In the genomic region with DNA sequence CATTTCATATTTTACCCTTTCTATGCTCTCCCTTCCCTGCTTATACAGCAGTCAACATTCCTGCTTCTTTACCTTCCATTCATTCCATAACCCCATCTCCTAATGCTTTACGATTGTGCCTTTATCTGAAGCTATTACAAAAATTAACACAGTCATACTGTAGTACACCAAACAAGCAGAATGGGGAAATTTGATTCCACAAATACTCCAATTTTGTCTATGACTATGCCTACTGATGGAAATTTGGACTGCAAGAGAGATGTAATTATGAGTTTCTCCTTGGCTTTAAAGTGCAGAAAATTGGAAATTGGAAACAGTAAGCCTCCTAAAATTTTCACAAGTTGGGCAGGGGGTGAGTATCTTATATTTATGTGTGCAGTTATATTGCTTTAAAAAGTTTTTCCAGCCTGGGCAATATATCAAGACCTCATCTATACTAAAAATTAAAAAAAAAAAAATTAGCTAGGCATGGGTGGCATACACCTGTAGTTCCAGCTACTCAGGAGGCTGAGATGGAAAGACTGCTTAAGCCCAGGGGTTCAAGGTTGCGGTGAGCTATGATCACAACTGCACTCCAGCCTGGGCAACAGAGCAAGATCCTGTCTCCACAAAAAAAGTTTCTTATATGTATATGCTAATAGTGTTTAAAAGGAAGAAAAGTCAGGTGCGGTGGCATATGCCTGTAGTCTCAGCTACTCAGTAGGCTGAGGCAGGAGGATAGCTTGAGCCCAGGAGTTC, we compare ENCODE assay signal across 19 cellular contexts. TPM values are rescaled to one million over a fixed set of nuclear protein-coding genes. Genes with fewer than 3 reads are reported as not detected.
DNase-seq lines count a peak whose midpoint lies in the region; ATAC-seq and TF ChIP-seq lines count a peak whose summit lies in the region.
"Had no signal": no experiment of that assay in that cellular context is flagged by ENCODE, and none has a peak within 500 bp of the region (broad histone marks: within the 10 kb centered on the region; RNA-seq: fewer than 3 reads in every experiment).

No MANE protein-coding gene starts in this region.

- no peaks in the 10 kb centered on the region for H3K27me3 Mint-ChIP-seq in activated T-cell treated with anti-CD3 and anti-CD28 coated beads, Interleukin-2, amount 50 U/mL, for 72 hours (ENCODE audit: low read depth)
- H3K27me3 Mint-ChIP-seq: activated naive CD4-positive, alpha-beta T cell treated with anti-CD3 and anti-CD28 coated beads, Interleukin-2, amount 10 ng/mL, durations not matched to agents 7 days and 5 days had no signal

- 56 to 63% methylated on average over 3 of the region's 3 CpGs for WGBS in testis, 2 donors

- intact Hi-C loops in testis (cut with DNase I; ENCODE audit: low total_unique reads): no loop called here

- TF ChIP-seq POLR2A in testis (IDR thresholded peaks at IDR 0.05): no peak

- H3K36me3 Mint-ChIP-seq in activated T-cell treated with anti-CD3 and anti-CD28 coated beads, Interleukin-2, amount 50 U/mL, for 72 hours (ENCODE audit: insufficient read depth in 2 of 2): peaks cover 2 to 5% of the 10 kb centered on the region in 2 donors

- ATAC-seq in activated T-cell treated with anti-CD3 and anti-CD28 coated beads, Interleukin-2, amount 50 U/mL, for 72 hours (replicated peaks in 1 of 2): no peak
- ATAC-seq in GM21576 (IDR thresholded peaks at IDR 0.05; ENCODE audit: unreplicated experiment): no peak
- ATAC-seq in GM21619 (IDR thresholded peaks at IDR 0.05; ENCODE audit: unreplicated experiment): no peak

- peaks cover 49% of the 10 kb centered on the region for H3K4me1 Mint-ChIP-seq in activated T-cell treated with anti-CD3 and anti-CD28 coated beads, Interleukin-2, amount 50 U/mL, for 72 hours (ENCODE audit: low read depth)

- no peaks in the 10 kb centered on the region for H3K27me3 ChIP-seq in testis
- H3K27me3 ChIP-seq: SJCRH30, upper lobe of left lung had no signal

- H3K27ac ChIP-seq in testis (peak overlapping the region in 1 of 2 donors; percentile 99), substantia nigra (ENCODE audit: low read depth, low read length, poor library complexity, severe bottlenecking) (no peak overlapping the region)
- H3K27ac ChIP-seq: SJCRH30 had no signal

- no peaks in the 10 kb centered on the region for H3K36me3 ChIP-seq in testis (ENCODE audit: low read depth, missing control alignments)

- H3K4me1 ChIP-seq in testis: peaks cover 23% of the 10 kb centered on the region
- H3K4me1 ChIP-seq: SJCRH30 had no signal

- H3K27ac Mint-ChIP-seq in activated T-cell treated with anti-CD3 and anti-CD28 coated beads, Interleukin-2, amount 50 U/mL, for 72 hours: peak overlapping the region; percentile 26
- H3K27ac Mint-ChIP-seq: activated naive CD4-positive, alpha-beta T cell treated with anti-CD3 and anti-CD28 coated beads, Interleukin-2, amount 10 ng/mL, durations not matched to agents 7 days and 5 days had no signal

- H3K9me3 Mint-ChIP-seq in activated T-cell treated with anti-CD3 and anti-CD28 coated beads, Interleukin-2, amount 50 U/mL, for 72 hours: no peaks in the 10 kb centered on the region
- H3K9me3 Mint-ChIP-seq: activated naive CD4-positive, alpha-beta T cell treated with anti-CD3 and anti-CD28 coated beads, Interleukin-2, amount 10 ng/mL, durations not matched to agents 7 days and 5 days had no signal

- peak overlapping the region in 1 of 2 donors; percentile 39 for H3K4me3 Mint-ChIP-seq in activated T-cell treated with anti-CD3 and anti-CD28 coated beads, Interleukin-2, amount 50 U/mL, for 72 hours

- DNase-seq in activated T-cell treated with anti-CD3 and anti-CD28 coated beads, Interleukin-2, amount 50 U/mL, for 72 hours: no peak
- no peak for DNase-seq in activated T-cell treated with anti-CD3 and anti-CD28 coated beads for 4 hours
- no peak for DNase-seq in fibroblast of the aortic adventitia (ENCODE audit: low read depth)
- no peak for DNase-seq in testis
- no peak for DNase-seq in substantia nigra (lab: John Stamatoyannopoulos, UW)
- DNase-seq: ACHN; activated naive CD4-positive, alpha-beta T cell treated with anti-CD3 and anti-CD28 coated beads, Interleukin-2, amount 10 ng/mL, durations not matched to agents 7 days and 5 days; cerebellar nuclear complex; hippocampal formation; MV-4-11; NCI-H2171 treated with DMSO at 0.1 percent for 48 hours; retina; SJCRH30; stimulated activated CD4-positive, alpha-beta T cell treated with anti-CD3 and anti-CD28 coated beads, Interleukin-2, amount 100 ng/mL, for 24 hours; stimulated activated CD8-positive, alpha-beta memory T cell treated with anti-CD3 and anti-CD28 coated beads, Interleukin-4, amount 100 ng/mL, for 48 hours; upper lobe of left lung had no signal

- H3K4me3 ChIP-seq in WI38 (ENCODE audit: low read depth, low read length): peak overlapping the region; percentile 100
- H3K4me3 ChIP-seq in fibroblast of the aortic adventitia (ENCODE audit: low read depth, low read length): peak overlapping the region; percentile 26
- peak overlapping the region; percentile 87 to 99 for H3K4me3 ChIP-seq in testis

- H3K9me3 ChIP-seq in testis: no peaks in the 10 kb centered on the region
- H3K9me3 ChIP-seq: SJCRH30, upper lobe of left lung had no signal

- no peak for TF ChIP-seq CTCF in WI38 (IDR thresholded peaks at IDR 0.05; ENCODE audit: low read depth, low read length)
- TF ChIP-seq CTCF in fibroblast of the aortic adventitia (IDR thresholded peaks at IDR 0.05; ENCODE audit: insufficient read depth, low read length): no peak
- TF ChIP-seq CTCF in testis (IDR thresholded peaks at IDR 0.05): no peak

RNA-seq across cellular contexts. Expression of gene APPBP2, which starts 3.0 kb away (rescaled TPM):
- total RNA-seq in activated T-cell treated with anti-CD3 and anti-CD28 coated beads, Interleukin-2, amount 50 U/mL, for 72 hours: 10 to 100 TPM; 29.4 to 29.6 TPM
- total RNA-seq in fibroblast of the aortic adventitia (ENCODE audit: low replicate concordance): 44.6 and 47.0 TPM in 2 replicates
- 10 to 100 TPM; 58.2 to 58.9 TPM for total RNA-seq in testis
- 98.4 TPM for polyA plus RNA-seq in testis (ENCODE audit: insufficient read depth, low read depth, low replicate concordance)

Comparison
In these comparisons a context has a peak if more than half of its experiments do, and no peak if none do; other contexts are left out.
1. H3K4me3 ChIP-seq: peak in every context shown above with its lines; median percentile 100 in WI38; 93 in testis; 26 in fibroblast of the aortic adventitia.